8 cellular contexts compared by ENCODE assay signal in the genomic region with DNA sequence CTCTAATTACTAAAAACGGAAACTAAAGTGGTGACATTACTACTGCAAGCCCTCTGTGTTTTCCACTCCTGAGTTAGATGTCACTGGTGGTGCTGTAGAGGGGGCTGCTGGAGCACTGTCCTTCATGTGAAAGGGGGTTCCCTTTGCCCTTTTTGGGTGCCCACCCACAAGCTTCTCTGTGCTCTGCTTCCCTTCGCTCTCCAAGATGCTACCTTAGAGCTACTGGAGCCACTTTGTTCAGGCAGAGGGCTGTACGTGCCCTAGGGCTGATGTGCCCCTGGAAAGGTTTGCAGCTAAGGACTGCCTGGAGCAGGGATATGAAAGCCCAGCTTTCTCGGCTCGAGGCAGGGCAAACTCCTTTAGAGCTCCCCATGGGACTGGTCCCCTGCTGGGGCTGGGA. TPM values are rescaled to one million over a fixed set of nuclear protein-coding genes. Genes with fewer than 3 reads are reported as not detected.
"Had no signal": no experiment of that assay in that cellular context is flagged by ENCODE, and none has a peak within 500 bp of the region (broad histone marks: within the 10 kb centered on the region; RNA-seq: fewer than 3 reads in every experiment).

No MANE protein-coding gene starts in this region.

- H2AFZ ChIP-seq: GM23248 had no signal

- H3K36me3 ChIP-seq: HAP-1 had no signal

- H3K27ac ChIP-seq: GM23248 had no signal

- H3K4me1 ChIP-seq: HAP-1 had no signal

- DNase-seq: GM23248, GOT3, H7, IMR-90 had no signal

- ATAC-seq: K562 had no signal

- H3K9ac ChIP-seq: GM23248 had no signal

- H3K4me3 ChIP-seq: GM23248, HAP-1, K562 had no signal

- H3K9me3 ChIP-seq: HAP-1 had no signal

RNA-seq across cellular contexts. Expression of a gene that starts 28.3 kb away (rescaled TPM):
- total RNA-seq: H4, H7, HT-29, IMR-90, K562 had no signal
- polyA plus RNA-seq: IMR-90, K562 had no signal
